22 cellular contexts compared by ENCODE assay signal in the genomic region with DNA sequence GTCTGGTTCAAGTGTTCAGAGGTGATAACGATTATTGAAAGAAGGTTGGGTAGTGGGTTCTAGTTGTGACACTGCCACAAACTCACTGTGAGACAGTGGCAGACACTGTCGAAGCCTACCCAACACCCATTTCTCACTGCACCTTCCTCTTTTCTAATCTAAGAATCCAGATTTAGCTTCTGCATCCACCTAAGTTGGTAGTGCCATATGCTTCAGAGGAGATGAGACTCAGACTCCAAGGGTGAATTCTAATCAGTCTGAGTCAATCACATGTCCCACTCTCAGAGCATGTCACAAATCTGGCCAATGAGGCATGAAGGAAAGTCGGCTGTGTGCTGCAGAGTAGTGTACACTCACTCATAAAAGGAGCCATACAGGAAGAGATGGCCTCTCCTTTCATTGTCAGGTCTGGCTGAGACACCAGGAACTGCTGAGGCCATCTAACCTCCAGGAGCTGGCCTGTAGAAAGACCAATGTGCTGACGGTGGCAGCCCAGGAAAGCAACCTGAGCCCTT.
"Had no signal": no experiment of that assay in that cellular context is flagged by ENCODE, and none has a peak within 500 bp of the region (broad histone marks: within the 10 kb centered on the region; RNA-seq: fewer than 3 reads in every experiment).

No MANE protein-coding gene starts in this region.

- ATAC-seq: activated CD8-positive, alpha-beta T cell treated with anti-CD3 and anti-CD28 coated beads for 36 hours; activated naive CD8-positive, alpha-beta T cell treated with anti-CD3 and anti-CD28 coated beads, Interleukin-2, amount 50 U/mL, for 24 hours; body of pancreas; naive thymus-derived CD8-positive, alpha-beta T cell had no signal

- FAIRE-seq: endometrium, kidney had no signal

- H3K27ac ChIP-seq: body of pancreas, left ventricle myocardium inferior, thoracic aorta had no signal

- H3K36me3 Mint-ChIP-seq: naive thymus-derived CD8-positive, alpha-beta T cell; type B pancreatic cell had no signal

- H3K27me3 Mint-ChIP-seq: activated CD8-positive, alpha-beta T cell treated with anti-CD3 and anti-CD28 coated beads for 36 hours; activated naive CD8-positive, alpha-beta T cell treated with anti-CD3 and anti-CD28 coated beads, Interleukin-2, amount 50 U/mL, for 24 hours; naive thymus-derived CD8-positive, alpha-beta T cell; type B pancreatic cell had no signal

- DNase-seq: activated CD4-positive, alpha-beta T cell treated with anti-CD3 and anti-CD28 coated beads for 48 hours; activated CD8-positive, alpha-beta T cell treated with anti-CD3 and anti-CD28 coated beads for 36 hours; activated gamma-delta T cell; activated naive CD4-positive, alpha-beta T cell treated with anti-CD3 and anti-CD28 coated beads, Interleukin-2, amount 50 U/mL, for 16 hours; activated naive CD8-positive, alpha-beta T cell treated with anti-CD3 and anti-CD28 coated beads, Interleukin-2, amount 50 U/mL, for 24 hours; body of pancreas; caudate nucleus; effector CD4-positive, alpha-beta T cell; erythroblast; foreskin fibroblast; kidney; left ventricle myocardium inferior; naive thymus-derived CD8-positive, alpha-beta T cell; stimulated activated CD4-positive, alpha-beta T cell treated with anti-CD3 and anti-CD28 coated beads, Interleukin-2, amount 100 ng/mL, for 48 hours; stimulated activated CD8-positive, alpha-beta memory T cell treated with anti-CD3 and anti-CD28 coated beads, Interleukin-4, amount 100 ng/mL, for 48 hours; stimulated activated naive CD4-positive, alpha-beta T cell treated with Interleukin-2 at 50 U/mL for 16 hours had no signal

- H3K4me3 Mint-ChIP-seq: activated CD8-positive, alpha-beta T cell treated with anti-CD3 and anti-CD28 coated beads for 36 hours; activated naive CD8-positive, alpha-beta T cell treated with anti-CD3 and anti-CD28 coated beads, Interleukin-2, amount 50 U/mL, for 24 hours; activated T-helper 1 cell treated with anti-CD3 and anti-CD28 coated beads, Interleukin-12 subunit alpha, Interleukin-12 subunit beta, Interleukin-2, Interleukin-4 antibody, amounts not matched to agents 30 ng/mL and 10 ng/mL and 1 ng/mL, durations not matched to agents 14 hours and 24 hours and 36 hours; dendritic cell treated with granulocyte-macrophage colony-stimulating factor and Interleukin-4, amounts not matched to agents 40 ng/mL and 50 ng/mL, for 4 days; naive thymus-derived CD8-positive, alpha-beta T cell; type B pancreatic cell had no signal

- H3K27me3 ChIP-seq: body of pancreas had no signal

- H3K9me3 Mint-ChIP-seq: activated naive CD8-positive, alpha-beta T cell treated with anti-CD3 and anti-CD28 coated beads, Interleukin-2, amount 50 U/mL, for 24 hours; type B pancreatic cell had no signal

- H3K4me3 ChIP-seq: body of pancreas, left ventricle myocardium inferior, thoracic aorta had no signal

- H3K36me3 ChIP-seq: left ventricle myocardium inferior, thoracic aorta had no signal

- H3K27ac Mint-ChIP-seq: activated CD8-positive, alpha-beta T cell treated with anti-CD3 and anti-CD28 coated beads for 36 hours; activated naive CD8-positive, alpha-beta T cell treated with anti-CD3 and anti-CD28 coated beads, Interleukin-2, amount 50 U/mL, for 24 hours; activated T-helper 1 cell treated with anti-CD3 and anti-CD28 coated beads, Interleukin-12 subunit alpha, Interleukin-12 subunit beta, Interleukin-2, Interleukin-4 antibody, amounts not matched to agents 30 ng/mL and 10 ng/mL and 1 ng/mL, durations not matched to agents 14 hours and 24 hours and 36 hours; dendritic cell treated with granulocyte-macrophage colony-stimulating factor and Interleukin-4, amounts not matched to agents 40 ng/mL and 50 ng/mL, for 4 days; naive thymus-derived CD8-positive, alpha-beta T cell; progenitor cell of endocrine pancreas; type B pancreatic cell had no signal

- H3K9me3 ChIP-seq: body of pancreas, left ventricle myocardium inferior, thoracic aorta had no signal

- H3K4me1 ChIP-seq: body of pancreas, left ventricle myocardium inferior had no signal
